2 cellular contexts compared by ENCODE assay signal in genomic region chr4:105601406-105601805, GRCh38.
TF ChIP-seq lines count a peak whose summit lies in the region.

No MANE protein-coding gene starts in this region.

TF ChIP-seq in liver, 16 proteins besides CTCF, POLR2A, EP300 and RAD21 (continued from another document):
- TF ChIP-seq REST (IDR thresholded peaks at IDR 0.05) (no peak), FOXA2 (IDR thresholded peaks at IDR 0.05) (no peak), SP1 (IDR thresholded peaks at IDR 0.05) (peak; percentile 93), EGR1 (IDR thresholded peaks at IDR 0.05; ENCODE audit: low read depth in 2 of 2) (no peak), RXRA (IDR thresholded peaks at IDR 0.05) (peak in 1 of 2 donors; percentile 54), HNF4A (conservative IDR thresholded peaks at IDR 0.05) (peak in 1 of 2 donors; percentile 5), TAF1 (conservative IDR thresholded peaks at IDR 0.05) (no peak), NR2F2 (IDR thresholded peaks at IDR 0.05) (no peak), MAX (IDR thresholded peaks at IDR 0.05) (no peak), ATF3 (IDR thresholded peaks at IDR 0.05) (no peak), GABPA (IDR thresholded peaks at IDR 0.05 in 1 of 2, conservative IDR thresholded peaks at IDR 0.05 in 1 of 2) (no peak)
TF ChIP-seq in liver: peak in this region for 3.

TF ChIP-seq in HepG2, 621 proteins besides CTCF, POLR2A, EP300 and RAD21 (continued from another document):
- TF ChIP-seq ZBED4 (CRISPR knock-in tag; IDR thresholded peaks at IDR 0.05; ENCODE audit: borderline replicate concordance), result no peak
